1 cellular context compared by ENCODE assay signal in genomic region chr1:6028042-6028895, GRCh38.
TF ChIP-seq lines count a peak whose summit lies in the region.

No MANE protein-coding gene starts in this region.

TF ChIP-seq in H1, 55 proteins besides CTCF, POLR2A, EP300 and RAD21:
- TF ChIP-seq KDM5A (IDR thresholded peaks at IDR 0.05; ENCODE audit: low read length) = no peak
